10 cellular contexts compared by ENCODE assay signal in the genomic region with DNA sequence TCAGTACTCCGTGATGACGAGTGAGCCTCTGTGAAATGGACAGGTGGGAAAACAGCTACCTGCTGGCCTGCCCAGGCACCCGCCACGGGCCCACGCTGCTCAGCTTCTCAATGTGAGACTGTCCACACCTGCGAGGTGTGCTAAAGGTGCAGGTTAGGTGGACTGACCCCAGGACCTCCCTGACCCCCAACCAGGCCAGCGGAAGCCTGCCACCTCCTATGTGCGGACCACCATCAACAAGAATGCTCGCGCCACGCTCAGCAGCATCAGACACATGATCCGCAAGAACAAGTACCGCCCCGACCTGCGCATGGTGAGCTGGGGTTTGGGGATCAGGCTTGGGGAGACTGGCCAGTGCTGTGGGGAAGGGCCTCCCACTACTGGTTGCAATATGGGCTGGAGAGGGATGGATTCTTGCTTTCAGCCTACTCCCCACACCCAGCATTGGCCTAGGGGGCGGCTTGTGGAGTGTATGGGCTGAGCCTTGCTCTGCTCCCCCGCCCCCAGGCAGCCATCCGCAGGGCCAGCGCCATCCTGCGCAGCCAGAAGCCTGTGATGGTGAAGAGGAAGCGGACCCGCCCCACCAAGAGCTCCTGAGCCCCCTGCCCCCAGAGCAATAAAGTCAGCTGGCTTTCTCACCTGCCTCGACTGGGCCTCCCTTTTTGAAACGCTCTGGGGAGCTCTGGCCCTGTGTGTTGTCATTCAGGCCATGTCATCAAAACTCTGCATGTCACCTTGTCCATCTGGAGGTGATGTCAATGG. TPM values are rescaled to one million over a fixed set of nuclear protein-coding genes. Genes with fewer than 3 reads are reported as not detected.
DNase-seq lines count a peak whose midpoint lies in the region; ATAC-seq, FAIRE-seq and TF ChIP-seq lines count a peak whose summit lies in the region.
"Had no signal": no experiment of that assay in that cellular context is flagged by ENCODE, and none has a peak within 500 bp of the region (broad histone marks: within the 10 kb centered on the region; RNA-seq: fewer than 3 reads in every experiment).

No MANE protein-coding gene starts in this region.

- H3K36me3 Mint-ChIP-seq in memory B cell = peaks cover 15% of the 10 kb centered on the region

- H3K4me2 ChIP-seq in A549 = peak overlapping the region; percentile 90

- no peak for ATAC-seq in A549
- ATAC-seq in memory B cell (ENCODE audit: low read depth) = no peak
- ATAC-seq in HG03139 (IDR thresholded peaks at IDR 0.05; ENCODE audit: unreplicated experiment) = no peak

- CTCF ChIA-PET in A549 (lab: Yijun Ruan, JAX) = interaction anchor here (0.7 to 7.0 kb wide), 12 partner anchors 9 to 247 kb away, joined by 3 to 38 read pairs (median 4); a partner anchor contains a TSS

- H3K4me3 ChIP-seq in A549 = peak overlapping the region; percentile 89
- H3K4me3 ChIP-seq in HAP-1 = peak overlapping the region; percentile 88
- peak overlapping the region; percentile 68 to 91 for H3K4me3 ChIP-seq in ascending aorta
- peak overlapping the region in 1 of 2 donors; percentile 93 for H3K4me3 ChIP-seq in tibial artery

- H3K9me3 Mint-ChIP-seq in memory B cell = no peaks in the 10 kb centered on the region

- H3K4me1 ChIP-seq in A549 (peaks cover 64% of the 10 kb centered on the region), HAP-1 (peaks cover 38% of the 10 kb centered on the region), ascending aorta (peaks cover 11 to 39% of the 10 kb centered on the region in 2 donors), tibial artery (peaks cover 0 to 59% (median 46%) of the 10 kb centered on the region in 4 donors)

- no peaks in the 10 kb centered on the region for H3K27me3 ChIP-seq in HAP-1 (ENCODE audit: low read depth)
- no peaks in the 10 kb centered on the region for H3K27me3 ChIP-seq in ascending aorta
- H3K27me3 ChIP-seq in tibial artery = no peaks in the 10 kb centered on the region

- TF ChIP-seq POLR2A in A549 (IDR thresholded peaks at IDR 0.05; ENCODE audit: low read length) = no peak

- H3K9me3 ChIP-seq in A549 (no peaks in the 10 kb centered on the region), HAP-1 (no peaks in the 10 kb centered on the region), ascending aorta (no peaks in the 10 kb centered on the region), tibial artery (no peaks in the 10 kb centered on the region)

- H3K27ac Mint-ChIP-seq in memory B cell = peak overlapping the region; percentile 45

- no peak for TF ChIP-seq EP300 in A549 (IDR thresholded peaks at IDR 0.05)

- no peaks in the 10 kb centered on the region for H3K27me3 Mint-ChIP-seq in memory B cell

- H3K36me3 ChIP-seq in HAP-1 (replicated peaks) (peaks cover 56% of the 10 kb centered on the region), ascending aorta (peaks cover 32 to 43% of the 10 kb centered on the region in 2 donors), tibial artery (peaks cover 4 to 60% (median 35%) of the 10 kb centered on the region in 3 donors)

- TF ChIP-seq CTCF in A549 (IDR thresholded peaks at IDR 0.05) (no peak), ascending aorta (IDR thresholded peaks at IDR 0.05) (no peak), tibial artery (IDR thresholded peaks at IDR 0.05) (no peak)

- intact Hi-C loops in ascending aorta (cut with DNase I) (loop anchor here (5.0 to 10.0 kb wide), 2 partner anchors 197 to 259 kb away; a partner anchor contains a TSS), tibial artery (cut with DNase I; ENCODE audit: low total_unique reads) (no loop called here)

- no peak for DNase-seq in A549 (ENCODE audit: low read depth in 1 of 2, low spot score in 1 of 2)
- DNase-seq in HAP-1 (ENCODE audit: low spot score in 2 of 2) = no peak
- DNase-seq in ascending aorta (ENCODE audit: low spot score in 2 of 2) = no peak
- DNase-seq in memory B cell (ENCODE audit: low spot score in 2 of 2) = no peak
- no peak for DNase-seq in UCSD-AML1 (lab: John Stamatoyannopoulos, UW; ENCODE audit: unreplicated experiment)
- no peak for DNase-seq in tibial artery
- no peak for DNase-seq in NCI-H2171 treated with DMSO at 0.1 percent for 48 hours (lab: John Stamatoyannopoulos, UW)

- H3K27ac ChIP-seq in A549 = peak overlapping the region; percentile 91 to 99
- H3K27ac ChIP-seq in ascending aorta = no peak overlapping the region
- H3K27ac ChIP-seq in tibial artery = no peak overlapping the region

- H3K4me1 Mint-ChIP-seq in memory B cell = peaks cover 47% of the 10 kb centered on the region

- in situ Hi-C loops in HAP-1 (cut with MboI; ENCODE audit: low sequenced_read_pairs) = loop anchor here (10.0 kb wide), 1 partner anchor 83 kb away; no protein-coding TSS in a partner anchor

- POLR2A ChIA-PET in A549 (lab: Yijun Ruan, JAX) = interaction anchor here (0.9 to 6.5 kb wide), 5 partner anchors 16 to 108 kb away, joined by 3 to 55 read pairs (median 4); a partner anchor contains a TSS

- FAIRE-seq in A549 (lab: Jason Lieb, UNC) = no peak
- FAIRE-seq: bronchial epithelial cell had no signal

- H3K4me3 Mint-ChIP-seq in memory B cell = peak overlapping the region; percentile 100

- TF ChIP-seq RAD21 in A549 (conservative IDR thresholded peaks at IDR 0.05 in 1 of 2, IDR thresholded peaks at IDR 0.05 in 1 of 2) = no peak

- WGBS in A549 (ENCODE audit: missing lambda C conversion rate) = 79% methylated on average over 16 of the region's 24 CpGs

TF ChIP-seq in A549, 52 proteins besides CTCF, POLR2A, EP300 and RAD21:
- TF ChIP-seq JUN (IDR thresholded peaks at IDR 0.05) (peak in 1 of 2 experiments; percentile 46; a peak in 1 of 5 replicates), ZNF302 (CRISPR knock-in tag; IDR thresholded peaks at IDR 0.05) (no peak), EHMT2 (IDR thresholded peaks at IDR 0.05; ENCODE audit: low read depth) (no peak)
- TF ChIP-seq, protein P1, sequence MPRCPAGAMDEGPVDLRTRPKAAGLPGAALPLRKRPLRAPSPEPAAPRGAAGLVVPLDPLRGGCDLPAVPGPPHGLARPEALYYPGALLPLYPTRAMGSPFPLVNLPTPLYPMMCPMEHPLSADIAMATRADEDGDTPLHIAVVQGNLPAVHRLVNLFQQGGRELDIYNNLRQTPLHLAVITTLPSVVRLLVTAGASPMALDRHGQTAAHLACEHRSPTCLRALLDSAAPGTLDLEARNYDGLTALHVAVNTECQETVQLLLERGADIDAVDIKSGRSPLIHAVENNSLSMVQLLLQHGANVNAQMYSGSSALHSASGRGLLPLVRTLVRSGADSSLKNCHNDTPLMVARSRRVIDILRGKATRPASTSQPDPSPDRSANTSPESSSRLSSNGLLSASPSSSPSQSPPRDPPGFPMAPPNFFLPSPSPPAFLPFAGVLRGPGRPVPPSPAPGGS (IDR thresholded peaks at IDR 0.05) = no peak

RNA-seq across cellular contexts. Expression of a gene that starts 2.2 kb away (rescaled TPM):
- 329 and 351 TPM in 2 replicates for polyA plus RNA-seq in A549 (2011; rRNA removed)
- 2,042 and 2,083 TPM in 2 replicates for polyA plus RNA-seq in A549 (2012; cell fraction: cytosol; rRNA removed)
- 1,887 and 2,526 TPM in 2 replicates for polyA plus RNA-seq in A549 (2012; cell fraction: nucleus; rRNA removed)
- polyA plus RNA-seq in A549 (2017; fragmentation: RNase III; extraction: RNeasy Plus Mini Kit Qiagen cat#74134 plus additional on column Dnase treatment) = 2,012 to 2,083 TPM (median 2,037 TPM) in 3 replicates
- 816 and 1,830 TPM in 2 replicates for polyA minus RNA-seq in A549 (2011; rRNA and poly(A)+ RNA removed)
- 542 TPM for total RNA-seq in ascending aorta

RNA-seq across cellular contexts. Expression of a gene that starts 3.8 kb away (rescaled TPM):
- polyA plus RNA-seq in A549 (2011; rRNA removed) = 0.37 and 0.70 TPM in 2 replicates
- polyA plus RNA-seq in A549 (2012; cell fraction: cytosol; rRNA removed) = 2.0 and 2.9 TPM in 2 replicates
- polyA plus RNA-seq in A549 (2012; cell fraction: nucleus; rRNA removed) = 1.8 and 4.0 TPM in 2 replicates
- polyA plus RNA-seq in A549 (2017; fragmentation: RNase III; extraction: RNeasy Plus Mini Kit Qiagen cat#74134 plus additional on column Dnase treatment) = 2.5 to 3.6 TPM (median 2.7 TPM) in 3 replicates
- 0.37 and 0.44 TPM in 2 replicates for polyA minus RNA-seq in A549 (2011; rRNA and poly(A)+ RNA removed)
- not detected for total RNA-seq in ascending aorta
- total RNA-seq: G401 had no signal

RNA-seq across cellular contexts. Expression of a gene that starts 11.3 kb away (rescaled TPM):
- polyA plus RNA-seq in A549 (2011; rRNA removed) (0.58 and 1.1 TPM in 2 replicates), A549 (2017; fragmentation: RNase III; extraction: RNeasy Plus Mini Kit Qiagen cat#74134 plus additional on column Dnase treatment) (1.2 to 1.9 TPM (median 1.7 TPM) in 3 replicates)
- 1.6 and 1.9 TPM in 2 replicates for polyA plus RNA-seq in A549 (2012; cell fraction: cytosol; rRNA removed)
- polyA plus RNA-seq in A549 (2012; cell fraction: nucleus; rRNA removed) = 11.6 and 14.4 TPM in 2 replicates
- polyA minus RNA-seq in A549 (2011; rRNA and poly(A)+ RNA removed) = 0.41 TPM in 1 of 2 replicates, not detected in the other
- not detected for total RNA-seq in ascending aorta
- total RNA-seq: bronchial epithelial cell had no signal

RNA-seq across cellular contexts. Expression of a gene that starts 17.7 kb away (rescaled TPM):
- polyA plus RNA-seq in A549 (2011; rRNA removed) = 42.1 and 52.4 TPM in 2 replicates
- 27.4 and 54.2 TPM in 2 replicates for polyA plus RNA-seq in A549 (2012; cell fraction: cytosol; rRNA removed)
- 89.3 and 99.2 TPM in 2 replicates for polyA plus RNA-seq in A549 (2012; cell fraction: nucleus; rRNA removed)
- polyA plus RNA-seq in A549 (2017; fragmentation: RNase III; extraction: RNeasy Plus Mini Kit Qiagen cat#74134 plus additional on column Dnase treatment) = 91.7 to 115 TPM (median 100.0 TPM) in 3 replicates
- polyA minus RNA-seq in A549 (2011; rRNA and poly(A)+ RNA removed) = 19.6 and 26.4 TPM in 2 replicates
- not detected for total RNA-seq in ascending aorta

RNA-seq across cellular contexts. Expression of a gene that starts 19.7 kb away (rescaled TPM):
- polyA plus RNA-seq in A549 (2011; rRNA removed) (139 and 153 TPM in 2 replicates), A549 (2017; fragmentation: RNase III; extraction: RNeasy Plus Mini Kit Qiagen cat#74134 plus additional on column Dnase treatment) (267 to 300 TPM (median 295 TPM) in 3 replicates)
- polyA plus RNA-seq in A549 (2012; cell fraction: cytosol; rRNA removed) = 416 and 480 TPM in 2 replicates
- polyA plus RNA-seq in A549 (2012; cell fraction: nucleus; rRNA removed) = 268 and 301 TPM in 2 replicates
- 169 and 175 TPM in 2 replicates for polyA minus RNA-seq in A549 (2011; rRNA and poly(A)+ RNA removed)
- 82.6 TPM for total RNA-seq in ascending aorta

Comparison
In these comparisons a context has a peak if more than half of its experiments do, and no peak if none do; other contexts are left out.
1. H3K27ac ChIP-seq: peak in A549 (2 of 2); none in ascending aorta (0 of 2) and tibial artery (0 of 2).